1 cellular context compared by ENCODE assay signal in the genomic region with DNA sequence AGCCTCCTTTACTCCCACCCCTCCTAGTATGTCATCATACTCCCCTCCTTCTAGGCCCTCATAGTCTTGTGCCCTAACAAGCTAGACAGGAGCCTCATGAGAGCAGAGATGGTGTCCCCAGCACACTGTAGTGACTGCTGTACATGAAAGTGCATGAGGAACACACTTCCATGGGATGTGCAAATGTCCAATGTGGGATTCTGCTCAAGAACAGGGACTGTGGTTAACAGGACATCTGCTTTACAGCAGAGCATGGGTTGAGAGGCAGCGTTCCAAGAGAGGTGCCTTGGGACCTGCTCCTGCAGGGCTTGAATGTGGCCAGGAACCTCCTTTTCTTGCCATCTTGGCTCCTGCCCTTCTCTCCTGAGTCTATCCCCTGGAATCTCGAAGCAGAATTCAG.
A peak's percentile ranks its signal among the peaks of the same experiment; 100 is the strongest.
TF ChIP-seq lines count a peak whose summit lies in the region.

No MANE protein-coding gene starts in this region.

TF ChIP-seq in K562, 482 proteins besides CTCF, POLR2A, EP300 and RAD21 (continues in another document):
- TF ChIP-seq, protein P1, sequence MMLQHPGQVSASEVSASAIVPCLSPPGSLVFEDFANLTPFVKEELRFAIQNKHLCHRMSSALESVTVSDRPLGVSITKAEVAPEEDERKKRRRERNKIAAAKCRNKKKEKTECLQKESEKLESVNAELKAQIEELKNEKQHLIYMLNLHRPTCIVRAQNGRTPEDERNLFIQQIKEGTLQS (IDR thresholded peaks at IDR 0.05): no peak
- TF ChIP-seq, protein P1 (CRISPR knock-in tag; conservative IDR thresholded peaks at IDR 0.05): 0 out of 2 replicates have a peak, but pooled peaks have one; percentile 40
- TF ChIP-seq, protein P2, sequence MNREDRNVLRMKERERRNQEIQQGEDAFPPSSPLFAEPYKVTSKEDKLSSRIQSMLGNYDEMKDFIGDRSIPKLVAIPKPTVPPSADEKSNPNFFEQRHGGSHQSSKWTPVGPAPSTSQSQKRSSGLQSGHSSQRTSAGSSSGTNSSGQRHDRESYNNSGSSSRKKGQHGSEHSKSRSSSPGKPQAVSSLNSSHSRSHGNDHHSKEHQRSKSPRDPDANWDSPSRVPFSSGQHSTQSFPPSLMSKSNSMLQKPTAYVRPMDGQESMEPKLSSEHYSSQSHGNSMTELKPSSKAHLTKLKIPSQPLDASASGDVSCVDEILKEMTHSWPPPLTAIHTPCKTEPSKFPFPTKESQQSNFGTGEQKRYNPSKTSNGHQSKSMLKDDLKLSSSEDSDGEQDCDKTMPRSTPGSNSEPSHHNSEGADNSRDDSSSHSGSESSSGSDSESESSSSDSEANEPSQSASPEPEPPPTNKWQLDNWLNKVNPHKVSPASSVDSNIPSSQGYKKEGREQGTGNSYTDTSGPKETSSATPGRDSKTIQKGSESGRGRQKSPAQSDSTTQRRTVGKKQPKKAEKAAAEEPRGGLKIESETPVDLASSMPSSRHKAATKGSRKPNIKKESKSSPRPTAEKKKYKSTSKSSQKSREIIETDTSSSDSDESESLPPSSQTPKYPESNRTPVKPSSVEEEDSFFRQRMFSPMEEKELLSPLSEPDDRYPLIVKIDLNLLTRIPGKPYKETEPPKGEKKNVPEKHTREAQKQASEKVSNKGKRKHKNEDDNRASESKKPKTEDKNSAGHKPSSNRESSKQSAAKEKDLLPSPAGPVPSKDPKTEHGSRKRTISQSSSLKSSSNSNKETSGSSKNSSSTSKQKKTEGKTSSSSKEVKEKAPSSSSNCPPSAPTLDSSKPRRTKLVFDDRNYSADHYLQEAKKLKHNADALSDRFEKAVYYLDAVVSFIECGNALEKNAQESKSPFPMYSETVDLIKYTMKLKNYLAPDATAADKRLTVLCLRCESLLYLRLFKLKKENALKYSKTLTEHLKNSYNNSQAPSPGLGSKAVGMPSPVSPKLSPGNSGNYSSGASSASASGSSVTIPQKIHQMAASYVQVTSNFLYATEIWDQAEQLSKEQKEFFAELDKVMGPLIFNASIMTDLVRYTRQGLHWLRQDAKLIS (CRISPR knock-in tag; IDR thresholded peaks at IDR 0.05): no peak
- TF ChIP-seq MCM5 (IDR thresholded peaks at IDR 0.05; ENCODE audit: low read depth): no peak
- no peak for TF ChIP-seq NCOR1 (IDR thresholded peaks at IDR 0.05)
- no peak for TF ChIP-seq SRSF7 (optimal IDR thresholded peaks at IDR 0.05; ENCODE audit: low read depth, low read length)
- TF ChIP-seq, protein P3, sequence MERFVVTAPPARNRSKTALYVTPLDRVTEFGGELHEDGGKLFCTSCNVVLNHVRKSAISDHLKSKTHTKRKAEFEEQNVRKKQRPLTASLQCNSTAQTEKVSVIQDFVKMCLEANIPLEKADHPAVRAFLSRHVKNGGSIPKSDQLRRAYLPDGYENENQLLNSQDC (CRISPR knock-in tag; IDR thresholded peaks at IDR 0.05): no peak
- TF ChIP-seq, protein P4, sequence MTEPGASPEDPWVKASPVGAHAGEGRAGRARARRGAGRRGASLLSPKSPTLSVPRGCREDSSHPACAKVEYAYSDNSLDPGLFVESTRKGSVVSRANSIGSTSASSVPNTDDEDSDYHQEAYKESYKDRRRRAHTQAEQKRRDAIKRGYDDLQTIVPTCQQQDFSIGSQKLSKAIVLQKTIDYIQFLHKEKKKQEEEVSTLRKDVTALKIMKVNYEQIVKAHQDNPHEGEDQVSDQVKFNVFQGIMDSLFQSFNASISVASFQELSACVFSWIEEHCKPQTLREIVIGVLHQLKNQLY (CRISPR knock-in tag; conservative IDR thresholded peaks at IDR 0.05): 0 out of 4 replicates have a peak, but pooled peaks of 1 of the 2 experiments have one; percentile 63
- no peak for TF ChIP-seq ZNF232 (CRISPR knock-in tag; IDR thresholded peaks at IDR 0.05)
- no peak for TF ChIP-seq JUN (IDR thresholded peaks at IDR 0.05; ENCODE audit: borderline replicate concordance, low read depth, low read length)
- peak; percentile 60; the same call in 1 of the 2 replicates for TF ChIP-seq JUN (CRISPR knock-in tag; IDR thresholded peaks at IDR 0.05; ENCODE audit: borderline replicate concordance)
- TF ChIP-seq POLR2AphosphoS5 (IDR thresholded peaks at IDR 0.05; ENCODE audit: control insufficient read depth, insufficient read depth, low read depth, low read length): no peak
- TF ChIP-seq ARID2 (IDR thresholded peaks at IDR 0.05): no peak
- TF ChIP-seq, protein P5, sequence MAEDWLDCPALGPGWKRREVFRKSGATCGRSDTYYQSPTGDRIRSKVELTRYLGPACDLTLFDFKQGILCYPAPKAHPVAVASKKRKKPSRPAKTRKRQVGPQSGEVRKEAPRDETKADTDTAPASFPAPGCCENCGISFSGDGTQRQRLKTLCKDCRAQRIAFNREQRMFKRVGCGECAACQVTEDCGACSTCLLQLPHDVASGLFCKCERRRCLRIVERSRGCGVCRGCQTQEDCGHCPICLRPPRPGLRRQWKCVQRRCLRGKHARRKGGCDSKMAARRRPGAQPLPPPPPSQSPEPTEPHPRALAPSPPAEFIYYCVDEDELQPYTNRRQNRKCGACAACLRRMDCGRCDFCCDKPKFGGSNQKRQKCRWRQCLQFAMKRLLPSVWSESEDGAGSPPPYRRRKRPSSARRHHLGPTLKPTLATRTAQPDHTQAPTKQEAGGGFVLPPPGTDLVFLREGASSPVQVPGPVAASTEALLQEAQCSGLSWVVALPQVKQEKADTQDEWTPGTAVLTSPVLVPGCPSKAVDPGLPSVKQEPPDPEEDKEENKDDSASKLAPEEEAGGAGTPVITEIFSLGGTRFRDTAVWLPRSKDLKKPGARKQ (CRISPR knock-in tag; IDR thresholded peaks at IDR 0.05): no peak
- TF ChIP-seq, protein P6, sequence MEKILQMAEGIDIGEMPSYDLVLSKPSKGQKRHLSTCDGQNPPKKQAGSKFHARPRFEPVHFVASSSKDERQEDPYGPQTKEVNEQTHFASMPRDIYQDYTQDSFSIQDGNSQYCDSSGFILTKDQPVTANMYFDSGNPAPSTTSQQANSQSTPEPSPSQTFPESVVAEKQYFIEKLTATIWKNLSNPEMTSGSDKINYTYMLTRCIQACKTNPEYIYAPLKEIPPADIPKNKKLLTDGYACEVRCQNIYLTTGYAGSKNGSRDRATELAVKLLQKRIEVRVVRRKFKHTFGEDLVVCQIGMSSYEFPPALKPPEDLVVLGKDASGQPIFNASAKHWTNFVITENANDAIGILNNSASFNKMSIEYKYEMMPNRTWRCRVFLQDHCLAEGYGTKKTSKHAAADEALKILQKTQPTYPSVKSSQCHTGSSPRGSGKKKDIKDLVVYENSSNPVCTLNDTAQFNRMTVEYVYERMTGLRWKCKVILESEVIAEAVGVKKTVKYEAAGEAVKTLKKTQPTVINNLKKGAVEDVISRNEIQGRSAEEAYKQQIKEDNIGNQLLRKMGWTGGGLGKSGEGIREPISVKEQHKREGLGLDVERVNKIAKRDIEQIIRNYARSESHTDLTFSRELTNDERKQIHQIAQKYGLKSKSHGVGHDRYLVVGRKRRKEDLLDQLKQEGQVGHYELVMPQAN (IDR thresholded peaks at IDR 0.05; ENCODE audit: borderline replicate concordance): no peak
- no peak for TF ChIP-seq LEF1 (IDR thresholded peaks at IDR 0.05)
- TF ChIP-seq, protein P7, sequence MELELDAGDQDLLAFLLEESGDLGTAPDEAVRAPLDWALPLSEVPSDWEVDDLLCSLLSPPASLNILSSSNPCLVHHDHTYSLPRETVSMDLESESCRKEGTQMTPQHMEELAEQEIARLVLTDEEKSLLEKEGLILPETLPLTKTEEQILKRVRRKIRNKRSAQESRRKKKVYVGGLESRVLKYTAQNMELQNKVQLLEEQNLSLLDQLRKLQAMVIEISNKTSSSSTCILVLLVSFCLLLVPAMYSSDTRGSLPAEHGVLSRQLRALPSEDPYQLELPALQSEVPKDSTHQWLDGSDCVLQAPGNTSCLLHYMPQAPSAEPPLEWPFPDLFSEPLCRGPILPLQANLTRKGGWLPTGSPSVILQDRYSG (tag; conservative IDR thresholded peaks at IDR 0.05; ENCODE audit: low read depth): no peak
- TF ChIP-seq LCOR (CRISPR knock-in tag; IDR thresholded peaks at IDR 0.05): no peak
- no peak for TF ChIP-seq ZFPM2 (CRISPR knock-in tag; IDR thresholded peaks at IDR 0.05)
- TF ChIP-seq, protein P8, sequence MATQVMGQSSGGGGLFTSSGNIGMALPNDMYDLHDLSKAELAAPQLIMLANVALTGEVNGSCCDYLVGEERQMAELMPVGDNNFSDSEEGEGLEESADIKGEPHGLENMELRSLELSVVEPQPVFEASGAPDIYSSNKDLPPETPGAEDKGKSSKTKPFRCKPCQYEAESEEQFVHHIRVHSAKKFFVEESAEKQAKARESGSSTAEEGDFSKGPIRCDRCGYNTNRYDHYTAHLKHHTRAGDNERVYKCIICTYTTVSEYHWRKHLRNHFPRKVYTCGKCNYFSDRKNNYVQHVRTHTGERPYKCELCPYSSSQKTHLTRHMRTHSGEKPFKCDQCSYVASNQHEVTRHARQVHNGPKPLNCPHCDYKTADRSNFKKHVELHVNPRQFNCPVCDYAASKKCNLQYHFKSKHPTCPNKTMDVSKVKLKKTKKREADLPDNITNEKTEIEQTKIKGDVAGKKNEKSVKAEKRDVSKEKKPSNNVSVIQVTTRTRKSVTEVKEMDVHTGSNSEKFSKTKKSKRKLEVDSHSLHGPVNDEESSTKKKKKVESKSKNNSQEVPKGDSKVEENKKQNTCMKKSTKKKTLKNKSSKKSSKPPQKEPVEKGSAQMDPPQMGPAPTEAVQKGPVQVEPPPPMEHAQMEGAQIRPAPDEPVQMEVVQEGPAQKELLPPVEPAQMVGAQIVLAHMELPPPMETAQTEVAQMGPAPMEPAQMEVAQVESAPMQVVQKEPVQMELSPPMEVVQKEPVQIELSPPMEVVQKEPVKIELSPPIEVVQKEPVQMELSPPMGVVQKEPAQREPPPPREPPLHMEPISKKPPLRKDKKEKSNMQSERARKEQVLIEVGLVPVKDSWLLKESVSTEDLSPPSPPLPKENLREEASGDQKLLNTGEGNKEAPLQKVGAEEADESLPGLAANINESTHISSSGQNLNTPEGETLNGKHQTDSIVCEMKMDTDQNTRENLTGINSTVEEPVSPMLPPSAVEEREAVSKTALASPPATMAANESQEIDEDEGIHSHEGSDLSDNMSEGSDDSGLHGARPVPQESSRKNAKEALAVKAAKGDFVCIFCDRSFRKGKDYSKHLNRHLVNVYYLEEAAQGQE (CRISPR knock-in tag; IDR thresholded peaks at IDR 0.05; ENCODE audit: low read depth): no peak
- TF ChIP-seq, protein P9, sequence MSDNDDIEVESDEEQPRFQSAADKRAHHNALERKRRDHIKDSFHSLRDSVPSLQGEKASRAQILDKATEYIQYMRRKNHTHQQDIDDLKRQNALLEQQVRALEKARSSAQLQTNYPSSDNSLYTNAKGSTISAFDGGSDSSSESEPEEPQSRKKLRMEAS (CRISPR knock-in tag; IDR thresholded peaks at IDR 0.05): peak; percentile 41; the same call in 1 of the 2 replicates
- TF ChIP-seq, protein P10, sequence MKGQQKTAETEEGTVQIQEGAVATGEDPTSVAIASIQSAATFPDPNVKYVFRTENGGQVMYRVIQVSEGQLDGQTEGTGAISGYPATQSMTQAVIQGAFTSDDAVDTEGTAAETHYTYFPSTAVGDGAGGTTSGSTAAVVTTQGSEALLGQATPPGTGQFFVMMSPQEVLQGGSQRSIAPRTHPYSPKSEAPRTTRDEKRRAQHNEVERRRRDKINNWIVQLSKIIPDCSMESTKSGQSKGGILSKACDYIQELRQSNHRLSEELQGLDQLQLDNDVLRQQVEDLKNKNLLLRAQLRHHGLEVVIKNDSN (CRISPR knock-in tag; IDR thresholded peaks at IDR 0.05): peak; percentile 42; the same call in 1 of the 2 replicates
- peak; percentile 47; the same call in 1 of the 2 replicates for TF ChIP-seq CEBPG (CRISPR knock-in tag; IDR thresholded peaks at IDR 0.05)
- no peak; a peak in 1 of 4 replicates for TF ChIP-seq CEBPG (tag; conservative IDR thresholded peaks at IDR 0.05 in 1 of 2, IDR thresholded peaks at IDR 0.05 in 1 of 2)
- TF ChIP-seq TEAD4 (IDR thresholded peaks at IDR 0.05; ENCODE audit: low read length): no peak
- TF ChIP-seq TEAD4 (CRISPR knock-in tag; IDR thresholded peaks at IDR 0.05; ENCODE audit: borderline replicate concordance): peak; percentile 55; the same call in 1 of the 2 replicates
- no peak for TF ChIP-seq CBX8 (IDR thresholded peaks at IDR 0.05; ENCODE audit: borderline replicate concordance, extremely low read depth, low read depth, low read length, poor library complexity, severe bottlenecking)
- TF ChIP-seq, protein P11, sequence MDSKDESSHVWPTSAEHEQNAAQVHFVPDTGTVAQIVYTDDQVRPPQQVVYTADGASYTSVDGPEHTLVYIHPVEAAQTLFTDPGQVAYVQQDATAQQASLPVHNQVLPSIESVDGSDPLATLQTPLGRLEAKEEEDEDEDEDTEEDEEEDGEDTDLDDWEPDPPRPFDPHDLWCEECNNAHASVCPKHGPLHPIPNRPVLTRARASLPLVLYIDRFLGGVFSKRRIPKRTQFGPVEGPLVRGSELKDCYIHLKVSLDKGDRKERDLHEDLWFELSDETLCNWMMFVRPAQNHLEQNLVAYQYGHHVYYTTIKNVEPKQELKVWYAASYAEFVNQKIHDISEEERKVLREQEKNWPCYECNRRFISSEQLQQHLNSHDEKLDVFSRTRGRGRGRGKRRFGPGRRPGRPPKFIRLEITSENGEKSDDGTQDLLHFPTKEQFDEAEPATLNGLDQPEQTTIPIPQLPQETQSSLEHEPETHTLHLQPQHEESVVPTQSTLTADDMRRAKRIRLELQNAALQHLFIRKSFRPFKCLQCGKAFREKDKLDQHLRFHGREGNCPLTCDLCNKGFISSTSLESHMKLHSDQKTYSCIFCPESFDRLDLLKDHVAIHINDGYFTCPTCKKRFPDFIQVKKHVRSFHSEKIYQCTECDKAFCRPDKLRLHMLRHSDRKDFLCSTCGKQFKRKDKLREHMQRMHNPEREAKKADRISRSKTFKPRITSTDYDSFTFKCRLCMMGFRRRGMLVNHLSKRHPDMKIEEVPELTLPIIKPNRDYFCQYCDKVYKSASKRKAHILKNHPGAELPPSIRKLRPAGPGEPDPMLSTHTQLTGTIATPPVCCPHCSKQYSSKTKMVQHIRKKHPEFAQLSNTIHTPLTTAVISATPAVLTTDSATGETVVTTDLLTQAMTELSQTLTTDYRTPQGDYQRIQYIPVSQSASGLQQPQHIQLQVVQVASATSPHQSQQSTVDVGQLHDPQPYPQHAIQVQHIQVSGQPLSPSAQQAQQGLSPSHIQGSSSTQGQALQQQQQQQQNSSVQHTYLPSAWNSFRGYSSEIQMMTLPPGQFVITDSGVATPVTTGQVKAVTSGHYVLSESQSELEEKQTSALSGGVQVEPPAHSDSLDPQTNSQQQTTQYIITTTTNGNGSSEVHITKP (IDR thresholded peaks at IDR 0.05; ENCODE audit: partially characterized antibody): no peak
- TF ChIP-seq BCL6 (CRISPR knock-in tag; IDR thresholded peaks at IDR 0.05): no peak
- no peak for TF ChIP-seq CSDE1 (IDR thresholded peaks at IDR 0.05)
- TF ChIP-seq PHF8 (IDR thresholded peaks at IDR 0.05; ENCODE audit: borderline replicate concordance, low read length): no peak
- TF ChIP-seq YBX1 (IDR thresholded peaks at IDR 0.05): no peak
- TF ChIP-seq ELF2 (CRISPR knock-in tag; IDR thresholded peaks at IDR 0.05): no peak
- TF ChIP-seq FOXJ2 (tag; IDR thresholded peaks at IDR 0.05): no peak
- TF ChIP-seq, protein P12, sequence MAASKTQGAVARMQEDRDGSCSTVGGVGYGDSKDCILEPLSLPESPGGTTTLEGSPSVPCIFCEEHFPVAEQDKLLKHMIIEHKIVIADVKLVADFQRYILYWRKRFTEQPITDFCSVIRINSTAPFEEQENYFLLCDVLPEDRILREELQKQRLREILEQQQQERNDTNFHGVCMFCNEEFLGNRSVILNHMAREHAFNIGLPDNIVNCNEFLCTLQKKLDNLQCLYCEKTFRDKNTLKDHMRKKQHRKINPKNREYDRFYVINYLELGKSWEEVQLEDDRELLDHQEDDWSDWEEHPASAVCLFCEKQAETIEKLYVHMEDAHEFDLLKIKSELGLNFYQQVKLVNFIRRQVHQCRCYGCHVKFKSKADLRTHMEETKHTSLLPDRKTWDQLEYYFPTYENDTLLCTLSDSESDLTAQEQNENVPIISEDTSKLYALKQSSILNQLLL (CRISPR knock-in tag; IDR thresholded peaks at IDR 0.05; ENCODE audit: borderline replicate concordance): no peak
- TF ChIP-seq SMARCB1 (IDR thresholded peaks at IDR 0.05; ENCODE audit: insufficient read length, low read depth): no peak
- no peak for TF ChIP-seq JUNB (CRISPR knock-in tag; conservative IDR thresholded peaks at IDR 0.05)
